26 cellular contexts compared by ENCODE assay signal in genomic region chr2:130388221-130388907, GRCh38. TPM values are rescaled to one million over a fixed set of nuclear protein-coding genes. Genes with fewer than 3 reads are reported as not detected.
A peak's percentile ranks its signal among the peaks of the same experiment; 100 is the strongest.
DNase-seq lines count a peak whose midpoint lies in the region; ATAC-seq and TF ChIP-seq lines count a peak whose summit lies in the region.
"Had no signal": no experiment of that assay in that cellular context is flagged by ENCODE, and none has a peak within 500 bp of the region (broad histone marks: within the 10 kb centered on the region; RNA-seq: fewer than 3 reads in every experiment).

No MANE protein-coding gene starts in this region.

- H3K9me3 Mint-ChIP-seq in MCF 10A (ENCODE audit: unreplicated experiment), result no peaks in the 10 kb centered on the region
- H3K9me3 Mint-ChIP-seq: activated CD4-positive, alpha-beta memory T cell treated with anti-CD3 and anti-CD28 coated beads, Interleukin-2, amount 10 ng/mL, durations not matched to agents 7 days and 5 days; activated naive CD8-positive, alpha-beta T cell treated with anti-CD3 and anti-CD28 coated beads, Interleukin-2, amount 50 U/mL, for 24 hours; neural crest cell; WTC11 had no signal

- no peaks in the 10 kb centered on the region for H3K36me3 Mint-ChIP-seq in MCF 10A (ENCODE audit: insufficient read depth, unreplicated experiment)
- H3K36me3 Mint-ChIP-seq: WTC11 had no signal

- no peaks in the 10 kb centered on the region for H3K27me3 Mint-ChIP-seq in MCF 10A (ENCODE audit: insufficient read depth, unreplicated experiment)

- in situ Hi-C loops in GM13977 (cut with MboI; ENCODE audit: low pct_unique_long_range_greater_than_20kb, low sequenced_read_pairs, unreplicated experiment), result loop anchor here (25.0 kb wide), 1 partner anchor 101 kb away; no protein-coding TSS in a partner anchor

- intact Hi-C loops in breast epithelium (cut with DNase I; ENCODE audit: low total_unique reads) (no loop called here), MCF 10A (cut with micrococcal nuclease) (no loop called here)

- no peak overlapping the region for H3K27ac Mint-ChIP-seq in MCF 10A (ENCODE audit: low read depth, unreplicated experiment)
- H3K27ac Mint-ChIP-seq: activated CD4-positive, alpha-beta memory T cell treated with anti-CD3 and anti-CD28 coated beads, Interleukin-2, amount 10 ng/mL, durations not matched to agents 7 days and 5 days; activated naive CD8-positive, alpha-beta T cell treated with anti-CD3 and anti-CD28 coated beads, Interleukin-2, amount 50 U/mL, for 24 hours; WTC11 had no signal

- BruUV-seq in MCF 10A (replicated peaks; lab: Mats Ljungman, UMichigan), result no TSS peak

- peaks cover 13% of the 10 kb centered on the region for H3K4me1 Mint-ChIP-seq in MCF 10A (ENCODE audit: insufficient read depth, unreplicated experiment)

- CTCF ChIA-PET in MCF 10A (lab: Yijun Ruan, JAX), result interaction anchor here (1.3 kb wide), 1 partner anchor 15 kb away, joined by 6 read pairs; no protein-coding TSS in a partner anchor

- H3K4me3 ChIP-seq in breast epithelium (no peak overlapping the region), fibroblast of the aortic adventitia (ENCODE audit: low read depth, low read length) (no peak overlapping the region)
- H3K4me3 ChIP-seq: GM23248, hepatocyte, prostate gland, tibial nerve had no signal

- DNase-seq in breast epithelium (ENCODE audit: low spot score in 2 of 2) (no peak), MCF 10A (ENCODE audit: unreplicated experiment) (no peak), fibroblast of the aortic adventitia (ENCODE audit: low read depth) (peak; percentile 35), superior temporal gyrus (ENCODE audit: extremely low spot score) (peak; percentile 10), GM13977 (ENCODE audit: low spot score) (no peak)
- DNase-seq: 8988T; activated CD4-positive, alpha-beta memory T cell treated with anti-CD3 and anti-CD28 coated beads, Interleukin-2, amount 10 ng/mL, durations not matched to agents 7 days and 5 days; activated gamma-delta T cell; activated naive CD8-positive, alpha-beta T cell treated with anti-CD3 and anti-CD28 coated beads, Interleukin-2, amount 50 U/mL, for 24 hours; brain microvascular endothelial cell; cortex of kidney; GM23248; NCI-H1436 treated with DMSO at 0.1 percent for 48 hours; NCI-H524; small intestine; stimulated activated CD4-positive, alpha-beta T cell treated with anti-CD3 and anti-CD28 coated beads, Interleukin-2, amount 100 ng/mL, for 48 hours; stimulated activated naive CD4-positive, alpha-beta T cell had no signal

- peak overlapping the region; percentile 63 to 92 for H3K27ac ChIP-seq in breast epithelium
- H3K27ac ChIP-seq: brain microvascular endothelial cell, GM23248, hepatocyte, prostate gland had no signal

- TF ChIP-seq CTCF in breast epithelium (IDR thresholded peaks at IDR 0.05) (no peak), MCF 10A (IDR thresholded peaks at IDR 0.05; ENCODE audit: unreplicated experiment) (no peak), fibroblast of the aortic adventitia (IDR thresholded peaks at IDR 0.05; ENCODE audit: insufficient read depth, low read length) (no peak), GM13977 (IDR thresholded peaks at IDR 0.05; ENCODE audit: extremely low read depth, insufficient read depth, missing control alignments) (no peak)

- POLR2A ChIA-PET in MCF 10A (lab: Yijun Ruan, JAX), result interaction anchor here (1.1 to 1.5 kb wide), 2 partner anchors 11 to 15 kb away, joined by 3 read pairs; no protein-coding TSS in a partner anchor

- ATAC-seq in GM18861 (IDR thresholded peaks at IDR 0.05; ENCODE audit: unreplicated experiment), result no peak
- no peak for ATAC-seq in HG03442 (IDR thresholded peaks at IDR 0.05; ENCODE audit: unreplicated experiment)
- ATAC-seq: activated naive CD8-positive, alpha-beta T cell treated with anti-CD3 and anti-CD28 coated beads, Interleukin-2, amount 50 U/mL, for 24 hours; SK-N-SH treated with all-trans-retinoic acid at 6 μM for 48 hours had no signal

- H3K4me3 Mint-ChIP-seq in MCF 10A (ENCODE audit: unreplicated experiment), result no peak overlapping the region
- H3K4me3 Mint-ChIP-seq: activated CD4-positive, alpha-beta memory T cell treated with anti-CD3 and anti-CD28 coated beads, Interleukin-2, amount 10 ng/mL, durations not matched to agents 7 days and 5 days; activated naive CD8-positive, alpha-beta T cell treated with anti-CD3 and anti-CD28 coated beads, Interleukin-2, amount 50 U/mL, for 24 hours; WTC11 had no signal

- H3K4me1 ChIP-seq in breast epithelium, result peaks cover 0 to 10% of the 10 kb centered on the region in 2 donors
- H3K4me1 ChIP-seq: prostate gland had no signal

- no peaks in the 10 kb centered on the region for H3K36me3 ChIP-seq in breast epithelium
- H3K36me3 ChIP-seq: brain microvascular endothelial cell, prostate gland, tibial nerve had no signal

- no peaks in the 10 kb centered on the region for H3K9me3 ChIP-seq in breast epithelium
- H3K9me3 ChIP-seq: prostate gland, tibial nerve had no signal

- TF ChIP-seq POLR2A in breast epithelium (IDR thresholded peaks at IDR 0.05) (no peak), Raji (IDR thresholded peaks at IDR 0.05; ENCODE audit: insufficient read depth, low read depth, low read length) (peak; percentile 71)

- H3K27me3 ChIP-seq in breast epithelium, result no peaks in the 10 kb centered on the region
- H3K27me3 ChIP-seq: brain microvascular endothelial cell, hepatocyte, tibial nerve had no signal

RNA-seq across cellular contexts. Expression of gene PTPN18, which starts 32.5 kb away (rescaled TPM):
- 10 to 100 TPM; 50.8 to 77.1 (median 54.3) TPM for total RNA-seq in breast epithelium
- total RNA-seq in MCF 10A (2022), result 34.4 and 43.1 TPM in 2 replicates
- total RNA-seq in fibroblast of the aortic adventitia (ENCODE audit: low replicate concordance), result 22.2 and 25.8 TPM in 2 replicates

RNA-seq across cellular contexts. Expression of gene IMP4, which starts 45.7 kb away (rescaled TPM):
- total RNA-seq in breast epithelium (100 to 1,000 TPM in 2 of 3 donors, 10 to 100 TPM in 1; 94.7 to 114 (median 113) TPM), MCF 10A (2022) (99.8 and 144 TPM in 2 replicates), fibroblast of the aortic adventitia (ENCODE audit: low replicate concordance) (59.0 and 66.1 TPM in 2 replicates)

Comparison
In these comparisons a context has a peak if more than half of its experiments do, and no peak if none do; other contexts are left out.
1. DNase-seq: peak in fibroblast of the aortic adventitia (single experiment) and superior temporal gyrus (single experiment); none in breast epithelium (0 of 2), MCF 10A (single experiment) and GM13977 (single experiment).